In genomic region chr2:98937906-98938305, GRCh38 we compare ENCODE assay signal across 27 cellular contexts. TPM values are rescaled to one million over a fixed set of nuclear protein-coding genes. Genes with fewer than 3 reads are reported as not detected.
DNase-seq lines count a peak whose midpoint lies in the region; ATAC-seq and TF ChIP-seq lines count a peak whose summit lies in the region.
"Had no signal": no experiment of that assay in that cellular context is flagged by ENCODE, and none has a peak within 500 bp of the region (broad histone marks: within the 10 kb centered on the region; RNA-seq: fewer than 3 reads in every experiment).

No MANE protein-coding gene starts in this region.

- no peak overlapping the region for H3K4me2 ChIP-seq in neural progenitor cell

- H2AFZ ChIP-seq in neural progenitor cell (replicated peaks) = no peak overlapping the region

- H3K36me3 ChIP-seq in HEK293 (ENCODE audit: control insufficient read depth in 2 of 2, insufficient read depth in 1 of 2, low read length in 2 of 2) (no peaks in the 10 kb centered on the region), neural progenitor cell (no peaks in the 10 kb centered on the region)
- H3K36me3 ChIP-seq: ascending aorta, gastrocnemius medialis, lower lobe of right lung had no signal

- H3K9me3 Mint-ChIP-seq in T-helper 2 cell treated with Interferon-gamma antibody and Interleukin-4, amounts not matched to agents 5 μg/mL and 100 μg/mL, for 36 hours = no peaks in the 10 kb centered on the region
- no peaks in the 10 kb centered on the region for H3K9me3 Mint-ChIP-seq in effector memory CD8-positive, alpha-beta T cell
- H3K9me3 Mint-ChIP-seq in neural progenitor cell = peaks cover 5% of the 10 kb centered on the region
- H3K9me3 Mint-ChIP-seq: activated CD8-positive, alpha-beta T cell treated with anti-CD3 and anti-CD28 coated beads for 36 hours; activated naive CD4-positive, alpha-beta T cell treated with anti-CD3 and anti-CD28 coated beads, Interleukin-2, amount 10 ng/mL, durations not matched to agents 7 days and 5 days had no signal

- no peak for ATAC-seq in effector memory CD8-positive, alpha-beta T cell (replicated peaks)
- ATAC-seq: activated CD8-positive, alpha-beta T cell treated with anti-CD3 and anti-CD28 coated beads for 36 hours; gastrocnemius medialis; lower lobe of right lung; sciatic nerve had no signal

- H3F3A ChIP-seq in neural progenitor cell (ENCODE audit: low read depth) = peaks cover 15% of the 10 kb centered on the region

- TF ChIP-seq CTCF in HEK293 (tag by site-specific recombination; IDR thresholded peaks at IDR 0.05) = no peak
- no peak for TF ChIP-seq CTCF in neural progenitor cell (IDR thresholded peaks at IDR 0.05)

- no peaks in the 10 kb centered on the region for H3K9me3 ChIP-seq in HEK293 (ENCODE audit: control insufficient read depth, insufficient read depth, low read depth, low read length)
- no peaks in the 10 kb centered on the region for H3K9me3 ChIP-seq in neural progenitor cell (ENCODE audit: low read depth)
- H3K9me3 ChIP-seq: ascending aorta, gastrocnemius medialis, lower lobe of right lung had no signal

- H3K36me3 Mint-ChIP-seq in T-helper 2 cell treated with Interferon-gamma antibody and Interleukin-4, amounts not matched to agents 5 μg/mL and 100 μg/mL, for 36 hours (ENCODE audit: low read depth) = no peaks in the 10 kb centered on the region
- no peaks in the 10 kb centered on the region for H3K36me3 Mint-ChIP-seq in effector memory CD8-positive, alpha-beta T cell (ENCODE audit: insufficient read depth)
- no peaks in the 10 kb centered on the region for H3K36me3 Mint-ChIP-seq in neural progenitor cell
- H3K36me3 Mint-ChIP-seq: activated naive CD4-positive, alpha-beta T cell treated with anti-CD3 and anti-CD28 coated beads, Interleukin-2, amount 10 ng/mL, durations not matched to agents 7 days and 5 days had no signal

- CTCF ChIA-PET in HEK293 (lab: Yijun Ruan, JAX) = no interaction called here

- peaks cover 75% of the 10 kb centered on the region for H3K27me3 ChIP-seq in neural progenitor cell
- H3K27me3 ChIP-seq: ascending aorta had no signal

- H3K9ac ChIP-seq in neural progenitor cell = no peak overlapping the region

- H3K27ac Mint-ChIP-seq in T-helper 2 cell treated with Interferon-gamma antibody and Interleukin-4, amounts not matched to agents 5 μg/mL and 100 μg/mL, for 36 hours = no peak overlapping the region
- no peak overlapping the region for H3K27ac Mint-ChIP-seq in effector memory CD8-positive, alpha-beta T cell
- H3K27ac Mint-ChIP-seq in neural progenitor cell = no peak overlapping the region
- H3K27ac Mint-ChIP-seq: activated CD8-positive, alpha-beta T cell treated with anti-CD3 and anti-CD28 coated beads for 36 hours; activated naive CD4-positive, alpha-beta T cell treated with anti-CD3 and anti-CD28 coated beads, Interleukin-2, amount 10 ng/mL, durations not matched to agents 7 days and 5 days had no signal

- H3K4me3 ChIP-seq in HEK293 (ENCODE audit: low read depth, low read length) = no peak overlapping the region
- H3K4me3 ChIP-seq in neural progenitor cell = no peak overlapping the region
- H3K4me3 ChIP-seq: ascending aorta, SK-N-MC had no signal

- peak overlapping the region; percentile 53 for H3K4me3 Mint-ChIP-seq in T-helper 2 cell treated with Interferon-gamma antibody and Interleukin-4, amounts not matched to agents 5 μg/mL and 100 μg/mL, for 36 hours
- peak overlapping the region; percentile 72 to 75 for H3K4me3 Mint-ChIP-seq in effector memory CD8-positive, alpha-beta T cell
- peak overlapping the region; percentile 59 for H3K4me3 Mint-ChIP-seq in neural progenitor cell

- DNase-seq in T-helper 2 cell treated with Interferon-gamma antibody and Interleukin-4, amounts not matched to agents 5 μg/mL and 100 μg/mL, for 36 hours (ENCODE audit: low spot score) = no peak
- no peak for DNase-seq in T-helper 2 cell
- no peak for DNase-seq in effector memory CD8-positive, alpha-beta T cell
- no peak for DNase-seq in neural progenitor cell (ENCODE audit: low spot score)
- no peak for DNase-seq in stimulated activated CD4-positive, alpha-beta T cell treated with anti-CD3 and anti-CD28 coated beads, Interleukin-1b, Interleukin-23, amount 100 ng/mL, for 48 hours
- DNase-seq in NCI-H2081 treated with DMSO at 0.1 percent for 48 hours (lab: John Stamatoyannopoulos, UW) = no peak
- no peak for DNase-seq in iPS-NIHi11 (ENCODE audit: low spot score)
- DNase-seq: activated CD4-positive, CD25-positive, alpha-beta regulatory T cell; activated CD8-positive, alpha-beta T cell treated with anti-CD3 and anti-CD28 coated beads for 36 hours; activated naive CD4-positive, alpha-beta T cell treated with anti-CD3 and anti-CD28 coated beads, Interleukin-2, amount 10 ng/mL, durations not matched to agents 7 days and 5 days; activated T-cell treated with anti-CD3 and anti-CD28 coated beads for 4 hours; cerebellar nuclear complex; COR-L47; gastrocnemius medialis; GOT3; hypothalamus; lower lobe of right lung; NCI-H1417; NCI-H2171 treated with DMSO at 0.1 percent for 48 hours; NCI-H69; stimulated activated CD4-positive, alpha-beta T cell treated with anti-CD3 and anti-CD28 coated beads, Interleukin-15, amount 100 ng/mL, for 24 hours; stimulated activated CD8-positive, alpha-beta memory T cell treated with anti-CD3 and anti-CD28 coated beads, Interleukin-4, amount 100 ng/mL, for 48 hours had no signal

- H3K27ac ChIP-seq in HEK293 (ENCODE audit: extremely low read depth, low read depth, low read length) = no peak overlapping the region
- H3K27ac ChIP-seq in neural progenitor cell = no peak overlapping the region
- H3K27ac ChIP-seq: ascending aorta, gastrocnemius medialis, lower lobe of right lung, RWPE1, SK-N-MC had no signal

- POLR2A ChIA-PET in HEK293 (lab: Yijun Ruan, JAX) = no interaction called here

- H3K27me3 Mint-ChIP-seq in T-helper 2 cell treated with Interferon-gamma antibody and Interleukin-4, amounts not matched to agents 5 μg/mL and 100 μg/mL, for 36 hours (ENCODE audit: low read depth) = peaks cover 66% of the 10 kb centered on the region
- H3K27me3 Mint-ChIP-seq in effector memory CD8-positive, alpha-beta T cell = peaks cover 59 to 70% of the 10 kb centered on the region in 2 donors
- H3K27me3 Mint-ChIP-seq in neural progenitor cell (ENCODE audit: insufficient read depth, low read depth) = peaks cover 55% of the 10 kb centered on the region

- H3K79me2 ChIP-seq in neural progenitor cell (ENCODE audit: low read depth) = no peaks in the 10 kb centered on the region

- peaks cover 8% of the 10 kb centered on the region for H4K20me1 ChIP-seq in neural progenitor cell (ENCODE audit: low read depth)

- no peaks in the 10 kb centered on the region; the same call in 1 of the 2 replicates for H3K4me1 ChIP-seq in HEK293 (ENCODE audit: control insufficient read depth, insufficient read depth, low read length)
- H3K4me1 ChIP-seq in neural progenitor cell = peaks cover 9% of the 10 kb centered on the region

- H3K4me1 Mint-ChIP-seq in T-helper 2 cell treated with Interferon-gamma antibody and Interleukin-4, amounts not matched to agents 5 μg/mL and 100 μg/mL, for 36 hours (ENCODE audit: low read depth) = peaks cover 9% of the 10 kb centered on the region
- H3K4me1 Mint-ChIP-seq in effector memory CD8-positive, alpha-beta T cell (ENCODE audit: low read depth in 2 of 2) = peaks cover 4 to 7% of the 10 kb centered on the region in 2 donors
- peaks cover 4% of the 10 kb centered on the region for H3K4me1 Mint-ChIP-seq in neural progenitor cell

TF ChIP-seq in HEK293, 187 proteins besides CTCF, POLR2A, EP300 and RAD21:
- TF ChIP-seq ZNF48 (tag by site-specific recombination; IDR thresholded peaks at IDR 0.05) = no peak
- TF ChIP-seq ZBTB20 (tag by site-specific recombination; IDR thresholded peaks at IDR 0.05) = 0 out of 2 replicates have a peak, but pooled peaks have one; percentile 23
TF ChIP-seq in HEK293: peak in this region for 1.

RNA-seq across cellular contexts. Expression of gene CRACDL, which starts 1.9 kb away (rescaled TPM):
- 0.07 and 0.28 TPM in 2 replicates for total RNA-seq in neural progenitor cell (ENCODE audit: low replicate concordance)
